Comparison of ENCODE assay signal across 8 cellular contexts in the genomic region with DNA sequence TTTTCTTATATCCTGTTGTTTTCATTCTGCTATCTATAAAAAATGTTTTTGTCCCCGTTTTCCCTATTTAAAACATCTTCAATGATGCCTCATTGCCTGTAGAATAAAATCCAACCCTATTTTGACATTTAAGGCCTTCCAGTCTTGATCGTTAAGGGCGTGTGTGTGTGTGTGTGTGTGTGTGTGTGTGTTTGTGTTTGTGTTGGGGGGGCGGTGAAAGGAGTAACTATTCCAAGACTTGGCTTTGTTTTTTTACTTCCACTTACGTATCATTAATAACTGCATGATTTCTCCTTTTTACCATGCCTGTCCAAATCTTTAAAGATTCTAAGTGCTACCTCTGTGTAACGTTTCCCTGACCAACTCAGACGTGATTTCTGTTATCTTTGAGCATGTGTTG. TPM values are rescaled to one million over a fixed set of nuclear protein-coding genes. Genes with fewer than 3 reads are reported as not detected.
DNase-seq lines count a peak whose midpoint lies in the region; ATAC-seq and TF ChIP-seq lines count a peak whose summit lies in the region.

No MANE protein-coding gene starts in this region.

- peak overlapping the region; percentile 79 for H3K4me2 ChIP-seq in hepatocyte

- H3K36me3 ChIP-seq in hepatocyte (replicated peaks; ENCODE audit: insufficient read depth, low read depth) = no peaks in the 10 kb centered on the region

- H3K27me3 ChIP-seq in hepatocyte = no peaks in the 10 kb centered on the region

- H3K27ac ChIP-seq in hepatocyte = peak overlapping the region; percentile 36

- peaks cover 48% of the 10 kb centered on the region for H3K4me1 Mint-ChIP-seq in activated naive CD4-positive, alpha-beta T cell treated with anti-CD3 and anti-CD28 coated beads for 36 hours (ENCODE audit: low read depth)

- no peaks in the 10 kb centered on the region for H3K27me3 Mint-ChIP-seq in activated naive CD4-positive, alpha-beta T cell treated with anti-CD3 and anti-CD28 coated beads for 36 hours (ENCODE audit: low read depth)

- H3K9me3 Mint-ChIP-seq in activated naive CD4-positive, alpha-beta T cell treated with anti-CD3 and anti-CD28 coated beads for 36 hours = no peaks in the 10 kb centered on the region

- H3K4me3 Mint-ChIP-seq in activated naive CD4-positive, alpha-beta T cell treated with anti-CD3 and anti-CD28 coated beads for 36 hours = peak overlapping the region; percentile 99

- H3K4me3 ChIP-seq in WI38 (ENCODE audit: low read depth, low read length) (peak overlapping the region; percentile 96), hepatocyte (peak overlapping the region; percentile 59)

- no peaks in the 10 kb centered on the region for H3K9me2 ChIP-seq in hepatocyte (replicated peaks; ENCODE audit: insufficient read depth)

- peaks cover 38% of the 10 kb centered on the region for H3K36me3 Mint-ChIP-seq in activated naive CD4-positive, alpha-beta T cell treated with anti-CD3 and anti-CD28 coated beads for 36 hours (ENCODE audit: low read depth)

- 5% methylated on average over 7 of the region's 7 CpGs for WGBS in hepatocyte (ENCODE audit: low lambda C conversion rate, missing lambda C conversion rate)

- TF ChIP-seq CTCF in WI38 (IDR thresholded peaks at IDR 0.05; ENCODE audit: low read depth, low read length) (no peak), hepatocyte (IDR thresholded peaks at IDR 0.05; ENCODE audit: poor library complexity) (no peak)

- no peak for ATAC-seq in stimulated activated naive CD8-positive, alpha-beta T cell treated with anti-CD3 and anti-CD28 coated beads, Interleukin-15, Interleukin-2, amounts not matched to agents 100 U/mL and 50 U/mL, for 24 hours

- H2AFZ ChIP-seq in hepatocyte = peak overlapping the region; percentile 58

- no peaks in the 10 kb centered on the region for H3K9me3 ChIP-seq in hepatocyte (ENCODE audit: low read depth)

- H4K20me1 ChIP-seq in hepatocyte (ENCODE audit: insufficient read depth, poor library complexity, severe bottlenecking) = peaks cover 2% of the 10 kb centered on the region

- H3K4me1 ChIP-seq in hepatocyte (ENCODE audit: insufficient read depth) = peaks cover 11% of the 10 kb centered on the region

- DNase-seq in activated naive CD4-positive, alpha-beta T cell treated with anti-CD3 and anti-CD28 coated beads for 36 hours = no peak
- no peak for DNase-seq in activated naive CD4-positive, alpha-beta T cell treated with Interleukin-2 at 50 U/mL for 16 hours
- no peak for DNase-seq in hepatocyte (ENCODE audit: low spot score)
- DNase-seq in stimulated activated naive CD8-positive, alpha-beta T cell treated with anti-CD3 and anti-CD28 coated beads, Interleukin-15, Interleukin-2, amounts not matched to agents 100 U/mL and 50 U/mL, for 24 hours = peak; percentile 9
- DNase-seq in 8988T = no peak
- no peak for DNase-seq in stimulated activated CD4-positive, alpha-beta T cell treated with anti-CD3 and anti-CD28 coated beads, Interleukin-2, amount 100 ng/mL, for 48 hours
- DNase-seq in HPDE6-E6E7 (ENCODE audit: extremely low spot score) = no peak

- peaks cover 92% of the 10 kb centered on the region for H3K79me2 ChIP-seq in hepatocyte

- intact Hi-C loops in activated naive CD4-positive, alpha-beta T cell treated with anti-CD3 and anti-CD28 coated beads for 36 hours (cut with micrococcal nuclease) = loop anchor here (2.0 to 10.0 kb wide), 4 partner anchors 140 to 1502 kb away; no protein-coding TSS in a partner anchor

- H3K27ac Mint-ChIP-seq in activated naive CD4-positive, alpha-beta T cell treated with anti-CD3 and anti-CD28 coated beads for 36 hours = peak overlapping the region; percentile 99

- CTCF ChIA-PET in activated naive CD4-positive, alpha-beta T cell treated with anti-CD3 and anti-CD28 coated beads for 36 hours (lab: Charles Lee) = no interaction called here

RNA-seq across cellular contexts. Expression of a gene that starts 0.8 kb away (rescaled TPM):
- 10 to 100 TPM; 19.5 to 23.5 TPM for total RNA-seq in activated naive CD4-positive, alpha-beta T cell treated with anti-CD3 and anti-CD28 coated beads for 36 hours
- 20.9 and 24.5 TPM in 2 replicates for total RNA-seq in hepatocyte
- 10.9 and 13.1 TPM in 2 replicates for polyA plus RNA-seq in hepatocyte

RNA-seq across cellular contexts. Expression of a gene that starts 1.0 kb away (rescaled TPM):
- total RNA-seq in activated naive CD4-positive, alpha-beta T cell treated with anti-CD3 and anti-CD28 coated beads for 36 hours = 10 to 100 TPM; 47.7 to 48.9 TPM
- total RNA-seq in hepatocyte = 36.6 and 37.0 TPM in 2 replicates
- polyA plus RNA-seq in hepatocyte = 11.7 and 12.2 TPM in 2 replicates

RNA-seq across cellular contexts. Expression of a gene that starts 55.0 kb away (rescaled TPM):
- 10 to 100 TPM; 17.3 to 19.5 TPM for total RNA-seq in activated naive CD4-positive, alpha-beta T cell treated with anti-CD3 and anti-CD28 coated beads for 36 hours
- total RNA-seq in hepatocyte = 3.8 and 7.1 TPM in 2 replicates
- polyA plus RNA-seq in hepatocyte = 1.9 and 4.9 TPM in 2 replicates

RNA-seq across cellular contexts. Expression of a gene that starts 55.3 kb away (rescaled TPM):
- total RNA-seq in activated naive CD4-positive, alpha-beta T cell treated with anti-CD3 and anti-CD28 coated beads for 36 hours = 10 to 100 TPM; 32.4 to 32.9 TPM
- total RNA-seq in hepatocyte = 14.8 and 15.5 TPM in 2 replicates
- polyA plus RNA-seq in hepatocyte = 6.8 and 8.9 TPM in 2 replicates
